Comparison of ENCODE assay signal across 8 cellular contexts in genomic region chr2:213789940-213790339, GRCh38.
"Had no signal": no experiment of that assay in that cellular context is flagged by ENCODE, and none has a peak within 500 bp of the region (broad histone marks: within the 10 kb centered on the region; RNA-seq: fewer than 3 reads in every experiment).

No MANE protein-coding gene starts in this region.

- FAIRE-seq: G401.6, GM12878, GM12891, GM12892, GM18507, GM19239 had no signal

- DNase-seq: GDM1, GF-D8 had no signal

- H3K4me3 ChIP-seq: GM12878 had no signal

- ATAC-seq: GM12878 had no signal
